ENCODE assay signal across 1 cellular context in the genomic region with DNA sequence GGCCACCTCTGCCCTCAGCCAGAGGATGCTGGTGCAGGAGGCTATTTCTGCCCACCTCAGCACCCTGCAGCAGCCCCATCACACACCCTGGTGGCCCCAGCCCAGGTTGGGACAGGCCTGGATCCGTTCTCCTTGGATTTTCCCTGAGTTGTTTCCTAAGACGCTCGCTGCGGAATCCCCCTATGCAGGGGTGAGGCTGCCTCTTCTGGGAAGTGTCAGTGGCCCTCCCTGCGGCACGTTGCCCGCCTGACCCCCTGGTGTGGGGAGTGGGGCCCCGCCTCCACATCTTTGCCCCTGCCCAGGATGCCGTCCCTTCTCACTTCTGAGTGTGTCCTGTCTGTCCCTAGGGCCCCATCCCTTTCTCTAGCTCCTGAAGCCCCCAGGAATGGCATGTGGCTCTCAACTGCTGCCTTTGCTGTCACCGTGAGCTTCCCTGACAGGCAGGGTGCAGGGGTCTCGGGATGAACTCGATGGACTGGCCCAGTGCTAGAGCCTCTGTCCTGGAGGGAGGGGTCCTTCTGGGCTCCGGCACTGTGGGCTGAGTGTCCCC.
TF ChIP-seq lines count a peak whose summit lies in the region.

No MANE protein-coding gene starts in this region.

TF ChIP-seq in HepG2, 621 proteins besides CTCF, POLR2A, EP300 and RAD21 (continued from another document):
- TF ChIP-seq STAT6 (CRISPR knock-in tag; IDR thresholded peaks at IDR 0.05; ENCODE audit: borderline replicate concordance) (0 out of 2 replicates have a peak, but pooled peaks have one; percentile 8), ZNF512B (CRISPR knock-in tag; IDR thresholded peaks at IDR 0.05; ENCODE audit: borderline replicate concordance) (no peak), ZNF777 (CRISPR knock-in tag; IDR thresholded peaks at IDR 0.05) (no peak), MAZ (IDR thresholded peaks at IDR 0.05; ENCODE audit: borderline replicate concordance, low read depth, low read length) (no peak), MAZ (CRISPR knock-in tag; IDR thresholded peaks at IDR 0.05; ENCODE audit: low read depth) (no peak), REPIN1 (CRISPR knock-in tag; IDR thresholded peaks at IDR 0.05; ENCODE audit: borderline replicate concordance, low read depth) (no peak), NFIB (CRISPR knock-in tag; IDR thresholded peaks at IDR 0.05; ENCODE audit: borderline replicate concordance) (no peak), ZNF230 (CRISPR knock-in tag; IDR thresholded peaks at IDR 0.05) (0 out of 2 replicates have a peak, but pooled peaks have one; percentile 14), ZNF430 (CRISPR knock-in tag; IDR thresholded peaks at IDR 0.05) (no peak), ZNF891 (CRISPR knock-in tag; IDR thresholded peaks at IDR 0.05) (no peak; the same call in 1 of the 2 replicates), ZNF264 (CRISPR knock-in tag; IDR thresholded peaks at IDR 0.05) (no peak), ZNF749 (CRISPR knock-in tag; IDR thresholded peaks at IDR 0.05; ENCODE audit: borderline replicate concordance) (0 out of 2 replicates have a peak, but pooled peaks have one; percentile 2), ZNF234 (CRISPR knock-in tag; conservative IDR thresholded peaks at IDR 0.05) (no peak), ZNF441 (CRISPR knock-in tag; IDR thresholded peaks at IDR 0.05; ENCODE audit: borderline replicate concordance) (no peak), TGIF2 (CRISPR knock-in tag; IDR thresholded peaks at IDR 0.05) (0 out of 2 replicates have a peak, but pooled peaks have one; percentile 15), ZNF501 (CRISPR knock-in tag; IDR thresholded peaks at IDR 0.05) (no peak), BRD4 (CRISPR knock-in tag; IDR thresholded peaks at IDR 0.05) (no peak), MLXIP (CRISPR knock-in tag; IDR thresholded peaks at IDR 0.05; ENCODE audit: borderline replicate concordance) (no peak), WIZ (CRISPR knock-in tag; IDR thresholded peaks at IDR 0.05) (no peak), HMGXB3 (CRISPR knock-in tag; IDR thresholded peaks at IDR 0.05; ENCODE audit: borderline replicate concordance) (no peak), RARA (CRISPR knock-in tag; IDR thresholded peaks at IDR 0.05) (no peak), ZNF589 (CRISPR knock-in tag; conservative IDR thresholded peaks at IDR 0.05) (no peak), BCL6 (CRISPR knock-in tag; IDR thresholded peaks at IDR 0.05) (no peak), YEATS2 (CRISPR knock-in tag; IDR thresholded peaks at IDR 0.05; ENCODE audit: borderline replicate concordance) (no peak), XRCC5 (optimal IDR thresholded peaks at IDR 0.05; ENCODE audit: low read length) (peak; percentile 3)
- TF ChIP-seq, protein P1, sequence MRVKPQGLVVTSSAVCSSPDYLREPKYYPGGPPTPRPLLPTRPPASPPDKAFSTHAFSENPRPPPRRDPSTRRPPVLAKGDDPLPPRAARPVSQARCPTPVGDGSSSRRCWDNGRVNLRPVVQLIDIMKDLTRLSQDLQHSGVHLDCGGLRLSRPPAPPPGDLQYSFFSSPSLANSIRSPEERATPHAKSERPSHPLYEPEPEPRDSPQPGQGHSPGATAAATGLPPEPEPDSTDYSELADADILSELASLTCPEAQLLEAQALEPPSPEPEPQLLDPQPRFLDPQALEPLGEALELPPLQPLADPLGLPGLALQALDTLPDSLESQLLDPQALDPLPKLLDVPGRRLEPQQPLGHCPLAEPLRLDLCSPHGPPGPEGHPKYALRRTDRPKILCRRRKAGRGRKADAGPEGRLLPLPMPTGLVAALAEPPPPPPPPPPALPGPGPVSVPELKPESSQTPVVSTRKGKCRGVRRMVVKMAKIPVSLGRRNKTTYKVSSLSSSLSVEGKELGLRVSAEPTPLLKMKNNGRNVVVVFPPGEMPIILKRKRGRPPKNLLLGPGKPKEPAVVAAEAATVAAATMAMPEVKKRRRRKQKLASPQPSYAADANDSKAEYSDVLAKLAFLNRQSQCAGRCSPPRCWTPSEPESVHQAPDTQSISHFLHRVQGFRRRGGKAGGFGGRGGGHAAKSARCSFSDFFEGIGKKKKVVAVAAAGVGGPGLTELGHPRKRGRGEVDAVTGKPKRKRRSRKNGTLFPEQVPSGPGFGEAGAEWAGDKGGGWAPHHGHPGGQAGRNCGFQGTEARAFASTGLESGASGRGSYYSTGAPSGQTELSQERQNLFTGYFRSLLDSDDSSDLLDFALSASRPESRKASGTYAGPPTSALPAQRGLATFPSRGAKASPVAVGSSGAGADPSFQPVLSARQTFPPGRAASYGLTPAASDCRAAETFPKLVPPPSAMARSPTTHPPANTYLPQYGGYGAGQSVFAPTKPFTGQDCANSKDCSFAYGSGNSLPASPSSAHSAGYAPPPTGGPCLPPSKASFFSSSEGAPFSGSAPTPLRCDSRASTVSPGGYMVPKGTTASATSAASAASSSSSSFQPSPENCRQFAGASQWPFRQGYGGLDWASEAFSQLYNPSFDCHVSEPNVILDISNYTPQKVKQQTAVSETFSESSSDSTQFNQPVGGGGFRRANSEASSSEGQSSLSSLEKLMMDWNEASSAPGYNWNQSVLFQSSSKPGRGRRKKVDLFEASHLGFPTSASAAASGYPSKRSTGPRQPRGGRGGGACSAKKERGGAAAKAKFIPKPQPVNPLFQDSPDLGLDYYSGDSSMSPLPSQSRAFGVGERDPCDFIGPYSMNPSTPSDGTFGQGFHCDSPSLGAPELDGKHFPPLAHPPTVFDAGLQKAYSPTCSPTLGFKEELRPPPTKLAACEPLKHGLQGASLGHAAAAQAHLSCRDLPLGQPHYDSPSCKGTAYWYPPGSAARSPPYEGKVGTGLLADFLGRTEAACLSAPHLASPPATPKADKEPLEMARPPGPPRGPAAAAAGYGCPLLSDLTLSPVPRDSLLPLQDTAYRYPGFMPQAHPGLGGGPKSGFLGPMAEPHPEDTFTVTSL (CRISPR knock-in tag; IDR thresholded peaks at IDR 0.05; ENCODE audit: borderline replicate concordance), result no peak
